2 cellular contexts compared by ENCODE assay signal in genomic region chr6:147048930-147049329, GRCh38.
A peak's percentile ranks its signal among the peaks of the same experiment; 100 is the strongest.
TF ChIP-seq lines count a peak whose summit lies in the region.

No MANE protein-coding gene starts in this region.

TF ChIP-seq in IMR-90, 13 proteins besides CTCF, POLR2A, EP300 and RAD21:
- TF ChIP-seq CEBPB (IDR thresholded peaks at IDR 0.05; ENCODE audit: low read depth, low read length) (no peak), FOS (IDR thresholded peaks at IDR 0.05; ENCODE audit: low read depth, low read length) (no peak), BHLHE40 (IDR thresholded peaks at IDR 0.05; ENCODE audit: low read depth, low read length) (no peak), NFE2L2 (IDR thresholded peaks at IDR 0.05; ENCODE audit: low read depth, low read length) (no peak), MAZ (IDR thresholded peaks at IDR 0.05; ENCODE audit: borderline replicate concordance, low read depth, low read length) (no peak), USF2 (IDR thresholded peaks at IDR 0.05; ENCODE audit: low read depth, low read length) (no peak), SMC3 (IDR thresholded peaks at IDR 0.05; ENCODE audit: low read depth, low read length) (no peak)

TF ChIP-seq in K562, 482 proteins besides CTCF, POLR2A, EP300 and RAD21:
- TF ChIP-seq UBTF (IDR thresholded peaks at IDR 0.05; ENCODE audit: borderline replicate concordance in 1 of 2, low read depth in 2 of 2, low read length in 2 of 2) (no peak), USF2 (CRISPR knock-in tag; IDR thresholded peaks at IDR 0.05) (no peak), ELK3 (CRISPR knock-in tag; IDR thresholded peaks at IDR 0.05) (no peak), ZNF277 (CRISPR knock-in tag; IDR thresholded peaks at IDR 0.05; ENCODE audit: borderline replicate concordance) (no peak), ZC3H11A (IDR thresholded peaks at IDR 0.05; ENCODE audit: low read depth, low read length) (no peak), ARID1B (IDR thresholded peaks at IDR 0.05) (0 out of 2 replicates have a peak, but pooled peaks have one; percentile 30), KDM5B (IDR thresholded peaks at IDR 0.05; ENCODE audit: insufficient replicate concordance, low read depth, low read length) (no peak), LEF1 (IDR thresholded peaks at IDR 0.05) (no peak), FOXP4 (CRISPR knock-in tag; IDR thresholded peaks at IDR 0.05; ENCODE audit: borderline replicate concordance) (no peak), CBFA2T2 (conservative IDR thresholded peaks at IDR 0.05) (peak; percentile 16; the same call in 1 of the 2 replicates), CBX2 (IDR thresholded peaks at IDR 0.05; ENCODE audit: insufficient read depth, low read length, poor library complexity, severe bottlenecking) (no peak), DEAF1 (CRISPR knock-in tag; IDR thresholded peaks at IDR 0.05) (no peak), IFI16 (CRISPR knock-in tag; IDR thresholded peaks at IDR 0.05) (no peak), XRCC5 (IDR thresholded peaks at IDR 0.05; ENCODE audit: low read depth, low read length) (no peak), VEZF1 (CRISPR knock-in tag; IDR thresholded peaks at IDR 0.05) (no peak), EGR1 (conservative IDR thresholded peaks at IDR 0.05) (no peak), L3MBTL2 (IDR thresholded peaks at IDR 0.05) (no peak), FOXO4 (CRISPR knock-in tag; IDR thresholded peaks at IDR 0.05) (no peak), FOSL1 (tag; conservative IDR thresholded peaks at IDR 0.05) (peak; percentile 74), ATF3 (IDR thresholded peaks at IDR 0.05) (0 out of 2 replicates have a peak, but pooled peaks have one; percentile 9), ATF3 (CRISPR knock-in tag; conservative IDR thresholded peaks at IDR 0.05) (no peak), CBFA2T3 (IDR thresholded peaks at IDR 0.05) (peak; percentile 57; the same call in 1 of the 2 replicates), GATAD2B (IDR thresholded peaks at IDR 0.05; ENCODE audit: borderline replicate concordance) (no peak), MTF1 (CRISPR knock-in tag; IDR thresholded peaks at IDR 0.05; ENCODE audit: borderline replicate concordance) (no peak), ZBTB17 (CRISPR knock-in tag; IDR thresholded peaks at IDR 0.05) (no peak), NCOR1 (IDR thresholded peaks at IDR 0.05) (no peak), NCOA6 (IDR thresholded peaks at IDR 0.05) (no peak), TRIM24 (IDR thresholded peaks at IDR 0.05) (peak in 1 of 2 experiments; percentile 33; a peak in 1 of 4 replicates), ZNF324 (CRISPR knock-in tag; IDR thresholded peaks at IDR 0.05) (no peak), ESRRB (CRISPR knock-in tag; IDR thresholded peaks at IDR 0.05; ENCODE audit: borderline replicate concordance) (no peak)
